Comparison of ENCODE assay signal across 9 cellular contexts in genomic region chr3:58568572-58569286, GRCh38. TPM values are rescaled to one million over a fixed set of nuclear protein-coding genes. Genes with fewer than 3 reads are reported as not detected.
DNase-seq lines count a peak whose midpoint lies in the region; ATAC-seq and TF ChIP-seq lines count a peak whose summit lies in the region.
"Had no signal": no experiment of that assay in that cellular context is flagged by ENCODE, and none has a peak within 500 bp of the region (broad histone marks: within the 10 kb centered on the region; RNA-seq: fewer than 3 reads in every experiment).

No MANE protein-coding gene starts in this region.

- H3K27me3 ChIP-seq in Karpas-422 (ENCODE audit: low read length) (no peaks in the 10 kb centered on the region), SU-DHL-6 (ENCODE audit: low read length) (no peaks in the 10 kb centered on the region), cardiac muscle cell (no peaks in the 10 kb centered on the region), psoas muscle (ENCODE audit: insufficient read depth in 3 of 3, low read length in 2 of 3) (no peaks in the 10 kb centered on the region), vagina (no peaks in the 10 kb centered on the region)
- H3K27me3 ChIP-seq: BLaER1 treated with 17β-estradiol and CSF1 and Interleukin-3, amounts not matched to agents 10 nM and 100 nM had no signal

- H3K9ac ChIP-seq in Karpas-422 (ENCODE audit: low read length) (peak overlapping the region; percentile 40; the same call in 1 of the 2 replicates), SU-DHL-6 (ENCODE audit: low read length) (no peak overlapping the region)

- H3K79me2 ChIP-seq in Karpas-422 (ENCODE audit: low read length) (no peaks in the 10 kb centered on the region), SU-DHL-6 (ENCODE audit: insufficient read depth, low read length) (no peaks in the 10 kb centered on the region)

- no peaks in the 10 kb centered on the region for H3K9me3 Mint-ChIP-seq in activated naive CD8-positive, alpha-beta T cell treated with anti-CD3 and anti-CD28 coated beads, Interleukin-2, amount 10 ng/mL, durations not matched to agents 7 days and 5 days

- no peaks in the 10 kb centered on the region for H3K9me3 ChIP-seq in Karpas-422 (ENCODE audit: low read length)
- H3K9me3 ChIP-seq in SU-DHL-6 (ENCODE audit: insufficient read depth, low read length), result no peaks in the 10 kb centered on the region
- H3K9me3 ChIP-seq in cardiac muscle cell (ENCODE audit: low read depth), result no peaks in the 10 kb centered on the region
- no peaks in the 10 kb centered on the region for H3K9me3 ChIP-seq in psoas muscle
- no peaks in the 10 kb centered on the region for H3K9me3 ChIP-seq in vagina
- H3K9me3 ChIP-seq: BLaER1 treated with 17β-estradiol and CSF1 and Interleukin-3, amounts not matched to agents 10 nM and 100 nM had no signal

- peak overlapping the region; percentile 57 for H3K4me2 ChIP-seq in Karpas-422 (ENCODE audit: low read depth, low read length, poor library complexity, severe bottlenecking)
- peak overlapping the region; percentile 10 for H3K4me2 ChIP-seq in SU-DHL-6 (ENCODE audit: low read depth, low read length, poor library complexity, severe bottlenecking)

- peak; percentile 52 for ATAC-seq in activated naive CD8-positive, alpha-beta T cell treated with anti-CD3 and anti-CD28 coated beads, Interleukin-2, amount 10 ng/mL, durations not matched to agents 7 days and 5 days (ENCODE audit: low read depth)
- peak; percentile 73 to 87 (median 77) for ATAC-seq in psoas muscle

- H3K27ac Mint-ChIP-seq in activated naive CD8-positive, alpha-beta T cell treated with anti-CD3 and anti-CD28 coated beads, Interleukin-2, amount 10 ng/mL, durations not matched to agents 7 days and 5 days, result no peak overlapping the region

- no peaks in the 10 kb centered on the region for H3K36me3 Mint-ChIP-seq in activated naive CD8-positive, alpha-beta T cell treated with anti-CD3 and anti-CD28 coated beads, Interleukin-2, amount 10 ng/mL, durations not matched to agents 7 days and 5 days

- H3K27ac ChIP-seq in Karpas-422 (ENCODE audit: low read length) (no peak overlapping the region), SU-DHL-6 (ENCODE audit: low read depth, low read length) (no peak overlapping the region), cardiac muscle cell (no peak overlapping the region), psoas muscle (no peak overlapping the region), vagina (no peak overlapping the region)
- H3K27ac ChIP-seq: BLaER1 treated with 17β-estradiol and CSF1 and Interleukin-3, amounts not matched to agents 10 nM and 100 nM had no signal

- POLR2A ChIA-PET in activated naive CD8-positive, alpha-beta T cell treated with anti-CD3 and anti-CD28 coated beads, Interleukin-2, amount 10 ng/mL, durations not matched to agents 7 days and 5 days (lab: Charles Lee), result no interaction called here

- whole genome bisulfite sequencing in psoas muscle, 3 donors, result 28 to 35% (median 29%) methylated on average over 17 of the region's 17 CpGs

- TF ChIP-seq POLR2A in vagina (IDR thresholded peaks at IDR 0.05), result no peak

- peaks cover 4% of the 10 kb centered on the region for H3K4me1 Mint-ChIP-seq in activated naive CD8-positive, alpha-beta T cell treated with anti-CD3 and anti-CD28 coated beads, Interleukin-2, amount 10 ng/mL, durations not matched to agents 7 days and 5 days

- H3K4me1 ChIP-seq in Karpas-422 (ENCODE audit: low read length) (peaks cover 6% of the 10 kb centered on the region), cardiac muscle cell (ENCODE audit: low read depth) (no peaks in the 10 kb centered on the region), psoas muscle (no peaks in the 10 kb centered on the region), vagina (peaks cover 21% of the 10 kb centered on the region)

- no peaks in the 10 kb centered on the region for H3K36me3 ChIP-seq in Karpas-422 (ENCODE audit: insufficient read depth, low read length)
- H3K36me3 ChIP-seq in SU-DHL-6 (ENCODE audit: low read length), result no peaks in the 10 kb centered on the region
- H3K36me3 ChIP-seq in cardiac muscle cell, result no peaks in the 10 kb centered on the region
- H3K36me3 ChIP-seq in psoas muscle (ENCODE audit: insufficient read depth in 1 of 2, low read depth in 1 of 2), result no peaks in the 10 kb centered on the region
- peaks cover 0 to 24% of the 10 kb centered on the region in 2 donors for H3K36me3 ChIP-seq in vagina
- H3K36me3 ChIP-seq: BLaER1 treated with 17β-estradiol and CSF1 and Interleukin-3, amounts not matched to agents 10 nM and 100 nM had no signal

- TF ChIP-seq CTCF in SU-DHL-6 (IDR thresholded peaks at IDR 0.05; ENCODE audit: insufficient read depth, low read length, poor library complexity, severe bottlenecking) (peak; percentile 88), cardiac muscle cell (IDR thresholded peaks at IDR 0.05; ENCODE audit: low read depth, low read length) (peak; percentile 86), psoas muscle (IDR thresholded peaks at IDR 0.05) (peak; percentile 95), vagina (IDR thresholded peaks at IDR 0.05) (peak; percentile 88 to 90 (median 88))

- peak overlapping the region; percentile 37; the same call in 1 of the 2 replicates for H3K4me3 ChIP-seq in Karpas-422 (ENCODE audit: low read length)
- H3K4me3 ChIP-seq in SU-DHL-6 (ENCODE audit: insufficient read depth, low read length, poor library complexity, severe bottlenecking), result no peak overlapping the region
- no peak overlapping the region for H3K4me3 ChIP-seq in cardiac muscle cell
- H3K4me3 ChIP-seq in psoas muscle, result no peak overlapping the region
- no peak overlapping the region for H3K4me3 ChIP-seq in vagina
- H3K4me3 ChIP-seq: BLaER1 treated with 17β-estradiol and CSF1 and Interleukin-3, amounts not matched to agents 10 nM and 100 nM had no signal

- H2AFZ ChIP-seq in Karpas-422 (ENCODE audit: low read length) (peak overlapping the region; percentile 70; the same call in 1 of the 2 replicates), SU-DHL-6 (ENCODE audit: low read depth, low read length, severe bottlenecking) (no peak overlapping the region)

- peak overlapping the region; percentile 33 for H3K4me3 Mint-ChIP-seq in activated naive CD8-positive, alpha-beta T cell treated with anti-CD3 and anti-CD28 coated beads, Interleukin-2, amount 10 ng/mL, durations not matched to agents 7 days and 5 days

- no peaks in the 10 kb centered on the region for H4K20me1 ChIP-seq in Karpas-422 (ENCODE audit: insufficient read depth, low read depth, low read length)
- H4K20me1 ChIP-seq in SU-DHL-6 (ENCODE audit: low read depth, low read length), result no peaks in the 10 kb centered on the region
- H4K20me1 ChIP-seq: BLaER1 treated with 17β-estradiol and CSF1 and Interleukin-3, amounts not matched to agents 10 nM and 100 nM had no signal

- peak; percentile 3 for DNase-seq in DMS153 (lab: John Stamatoyannopoulos, UW)
- DNase-seq in DMS153 treated with DMSO at 0.1 percent for 48 hours (lab: John Stamatoyannopoulos, UW; ENCODE audit: unreplicated experiment), result no peak
- peak; percentile 86 for DNase-seq in Karpas-422
- peak; percentile 77 for DNase-seq in activated naive CD8-positive, alpha-beta T cell treated with anti-CD3 and anti-CD28 coated beads, Interleukin-2, amount 10 ng/mL, durations not matched to agents 7 days and 5 days
- DNase-seq in cardiac muscle cell (ENCODE audit: low read depth in 1 of 2, low spot score in 1 of 2), result peak; percentile 73 to 78
- peak; percentile 74 to 84 for DNase-seq in psoas muscle
- peak; percentile 88 to 95 for DNase-seq in vagina (ENCODE audit: extremely low spot score in 2 of 2)

- H3K9me2 ChIP-seq in Karpas-422 (replicated peaks; ENCODE audit: insufficient read depth, low read length), result no peaks in the 10 kb centered on the region
- no peaks in the 10 kb centered on the region for H3K9me2 ChIP-seq in SU-DHL-6 (replicated peaks; ENCODE audit: insufficient read depth, low read length)

- peaks cover 2% of the 10 kb centered on the region for H3K27me3 Mint-ChIP-seq in activated naive CD8-positive, alpha-beta T cell treated with anti-CD3 and anti-CD28 coated beads, Interleukin-2, amount 10 ng/mL, durations not matched to agents 7 days and 5 days

- H3F3A ChIP-seq in SU-DHL-6 (ENCODE audit: insufficient read depth), result no peaks in the 10 kb centered on the region

- intact Hi-C loops in psoas muscle (cut with DNase I) (no loop called here), vagina (cut with DNase I) (loop anchor here (2.0 kb wide), 1 partner anchor 60 kb away; no protein-coding TSS in a partner anchor)

RNA-seq across cellular contexts. Expression of gene FAM107A, which starts 8.5 kb away (rescaled TPM):
- not detected in 2 replicates for total RNA-seq in Karpas-422 (2014; rRNA removed; shearing (Covaris generic); ENCODE audit: low replicate concordance)
- not detected for total RNA-seq in activated naive CD8-positive, alpha-beta T cell treated with anti-CD3 and anti-CD28 coated beads, Interleukin-2, amount 10 ng/mL, durations not matched to agents 7 days and 5 days
- total RNA-seq in cardiac muscle cell (not detected in 2 replicates), psoas muscle (10 to 100 TPM; 10.8 to 19.0 (median 17.8) TPM), vagina (88.6 TPM)
- polyA plus RNA-seq in cardiac muscle cell (not detected in 2 replicates), psoas muscle (10 to 100 TPM; 16.5 to 24.0 (median 22.6) TPM)

RNA-seq across cellular contexts. Expression of gene ACOX2, which starts 31.7 kb away (rescaled TPM):
- total RNA-seq in Karpas-422 (2014; rRNA removed; shearing (Covaris generic); ENCODE audit: low replicate concordance), result not detected in 2 replicates
- total RNA-seq in activated naive CD8-positive, alpha-beta T cell treated with anti-CD3 and anti-CD28 coated beads, Interleukin-2, amount 10 ng/mL, durations not matched to agents 7 days and 5 days, result not detected
- 18.9 and 27.3 TPM in 2 replicates for total RNA-seq in cardiac muscle cell
- polyA plus RNA-seq in cardiac muscle cell, result 24.3 and 42.5 TPM in 2 replicates
- total RNA-seq in psoas muscle, result 10 to 100 TPM in 2 of 4 donors, 1 to 10 TPM in 2; 1.8 to 18.1 (median 8.7) TPM
- polyA plus RNA-seq in psoas muscle, result 1 to 10 TPM; 2.2 to 4.4 (median 2.4) TPM
- 24.8 TPM for total RNA-seq in vagina

Comparison
In these comparisons a context has a peak if more than half of its experiments do, and no peak if none do; other contexts are left out.
1. RNA of gene FAM107A, which starts 8.5 kb away (total RNA-seq): 88.6 TPM in vagina (single experiment) and 10.8 to 19.0 TPM in psoas muscle; not detected in Karpas-422, not detected in activated naive CD8-positive, alpha-beta T cell treated with anti-CD3 and anti-CD28 coated beads, Interleukin-2, amount 10 ng/mL, durations not matched to agents 7 days and 5 days and not detected in cardiac muscle cell; every median in the first group is over 10 times any median in the second.
2. Peak in every context shown above with its lines, with median percentiles within 50 percentile points of each other: CTCF ChIP-seq.